In the genomic region with DNA sequence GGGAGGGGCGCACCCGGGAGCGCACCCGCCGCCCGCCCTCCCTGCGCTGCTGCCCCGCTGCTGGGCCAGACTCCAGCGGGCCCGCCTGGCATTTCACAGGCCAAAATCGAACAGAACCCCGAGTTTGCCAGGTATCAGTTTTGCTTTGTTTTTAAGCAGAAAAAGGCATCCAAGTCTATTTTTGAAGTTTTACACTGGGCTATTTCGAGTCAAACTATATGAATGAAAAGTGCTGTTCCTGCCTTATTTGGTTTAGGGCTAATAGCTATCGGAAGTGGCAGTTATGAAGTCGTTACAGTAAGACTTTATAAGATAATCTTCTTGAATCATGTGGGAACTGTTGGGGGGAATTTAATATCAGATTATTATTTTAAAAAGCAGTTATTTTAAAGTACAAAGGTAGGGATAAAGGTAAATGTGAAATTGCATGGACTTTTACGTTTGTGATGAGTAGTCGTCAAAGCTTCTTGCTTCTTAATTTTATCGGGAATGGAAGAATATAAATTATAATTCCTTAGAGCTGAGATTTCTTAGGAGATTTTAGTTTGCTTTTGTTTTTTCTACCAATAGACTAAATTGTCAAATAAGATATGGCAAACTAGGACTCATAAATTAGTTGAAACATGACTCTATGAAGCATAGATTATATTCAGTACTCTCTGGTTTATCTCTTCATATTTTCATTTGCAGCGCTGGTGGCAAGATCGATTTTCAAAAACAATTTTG, we compare ENCODE assay signal across 1 cellular context.
TF ChIP-seq lines count a peak whose summit lies in the region.

No MANE protein-coding gene starts in this region.

TF ChIP-seq in IMR-90, 13 proteins besides CTCF, POLR2A, EP300 and RAD21:
- no peak for TF ChIP-seq FOS (IDR thresholded peaks at IDR 0.05; ENCODE audit: low read depth, low read length)
